Comparison of ENCODE assay signal across 36 cellular contexts in genomic region chr4:112900416-112900815, GRCh38.
"Had no signal": no experiment of that assay in that cellular context is flagged by ENCODE, and none has a peak within 500 bp of the region (broad histone marks: within the 10 kb centered on the region; RNA-seq: fewer than 3 reads in every experiment).

No MANE protein-coding gene starts in this region.

- H3K27me3 ChIP-seq: adrenal gland, MG63, SJSA1 had no signal

- H3K4me1 ChIP-seq: adrenal gland, SJSA1 had no signal

- H3K4me2 ChIP-seq: SK-N-SH had no signal

- H3K9ac ChIP-seq: SK-N-SH had no signal

- ATAC-seq: activated naive CD4-positive, alpha-beta T cell treated with anti-CD3 and anti-CD28 coated beads, Interleukin-2, amount 50 U/mL, for 72 hours; activated T-cell treated with anti-CD3 and anti-CD28 coated beads, Interleukin-2, amount 50 U/mL, for 4 hours; Panc1 had no signal

- H3K4me3 ChIP-seq: adrenal gland, MG63, SJSA1 had no signal

- FAIRE-seq: bronchial epithelial cell, TTC549 had no signal

- H3K27ac Mint-ChIP-seq: activated B cell treated with CpG ODN at 0.5 μM for 24 hours; activated CD4-positive, alpha-beta memory T cell treated with anti-CD3 and anti-CD28 coated beads for 36 hours; activated naive CD4-positive, alpha-beta T cell treated with anti-CD3 and anti-CD28 coated beads for 36 hours; activated naive CD4-positive, alpha-beta T cell treated with anti-CD3 and anti-CD28 coated beads, Interleukin-2, amount 50 U/mL, for 72 hours; activated T-helper 1 cell treated with anti-CD3 and anti-CD28 coated beads, Interleukin-12 subunit alpha, Interleukin-12 subunit beta, Interleukin-2, Interleukin-4 antibody, amounts not matched to agents 30 ng/mL and 10 ng/mL and 1 ng/mL, durations not matched to agents 14 hours and 24 hours and 36 hours; T-helper 1 cell treated with Interleukin-12 subunit alpha and Interleukin-12 subunit beta and Interleukin-4 antibody, amounts not matched to agents 30 μg/mL and 1 μg/mL, for 36 hours; T-helper 2 cell treated with Interferon-gamma antibody and Interleukin-4, amounts not matched to agents 5 μg/mL and 100 μg/mL, for 36 hours had no signal

- H3K9me3 Mint-ChIP-seq: activated B cell treated with CpG ODN at 0.5 μM for 24 hours; activated CD4-positive, alpha-beta memory T cell treated with anti-CD3 and anti-CD28 coated beads for 36 hours; activated naive CD4-positive, alpha-beta T cell treated with anti-CD3 and anti-CD28 coated beads for 36 hours; activated naive CD4-positive, alpha-beta T cell treated with anti-CD3 and anti-CD28 coated beads, Interleukin-2, amount 50 U/mL, for 72 hours; activated T-cell treated with anti-CD3 and anti-CD28 coated beads, Interleukin-2, amount 50 U/mL, for 4 hours; activated T-helper 1 cell treated with anti-CD3 and anti-CD28 coated beads, Interleukin-12 subunit alpha, Interleukin-12 subunit beta, Interleukin-2, Interleukin-4 antibody, amounts not matched to agents 30 ng/mL and 10 ng/mL and 1 ng/mL, durations not matched to agents 14 hours and 24 hours and 36 hours; T-helper 1 cell treated with Interleukin-12 subunit alpha and Interleukin-12 subunit beta and Interleukin-4 antibody, amounts not matched to agents 30 μg/mL and 1 μg/mL, for 36 hours; T-helper 2 cell treated with Interferon-gamma antibody and Interleukin-4, amounts not matched to agents 5 μg/mL and 100 μg/mL, for 36 hours had no signal

- H3K27ac ChIP-seq: adrenal gland, SJSA1 had no signal

- H3K36me3 ChIP-seq: adrenal gland, MG63, SJSA1 had no signal

- H3K9me3 ChIP-seq: adrenal gland, MG63, SJSA1, SK-N-SH had no signal

- H3K36me3 Mint-ChIP-seq: activated CD4-positive, alpha-beta memory T cell treated with anti-CD3 and anti-CD28 coated beads for 36 hours; activated naive CD4-positive, alpha-beta T cell treated with anti-CD3 and anti-CD28 coated beads, Interleukin-2, amount 50 U/mL, for 72 hours had no signal

- H3K4me3 Mint-ChIP-seq: activated B cell treated with CpG ODN at 0.5 μM for 24 hours; activated CD4-positive, alpha-beta memory T cell treated with anti-CD3 and anti-CD28 coated beads for 36 hours; activated naive CD4-positive, alpha-beta T cell treated with anti-CD3 and anti-CD28 coated beads for 36 hours; activated T-cell treated with anti-CD3 and anti-CD28 coated beads, Interleukin-2, amount 50 U/mL, for 4 hours; activated T-helper 1 cell treated with anti-CD3 and anti-CD28 coated beads, Interleukin-12 subunit alpha, Interleukin-12 subunit beta, Interleukin-2, Interleukin-4 antibody, amounts not matched to agents 30 ng/mL and 10 ng/mL and 1 ng/mL, durations not matched to agents 14 hours and 24 hours and 36 hours; brain; T-helper 1 cell treated with Interleukin-12 subunit alpha and Interleukin-12 subunit beta and Interleukin-4 antibody, amounts not matched to agents 30 μg/mL and 1 μg/mL, for 36 hours; T-helper 2 cell treated with Interferon-gamma antibody and Interleukin-4, amounts not matched to agents 5 μg/mL and 100 μg/mL, for 36 hours had no signal

- DNase-seq: activated B cell treated with CpG ODN at 0.5 μM for 24 hours; activated CD4-positive, alpha-beta memory T cell treated with anti-CD3 and anti-CD28 coated beads for 36 hours; activated CD4-positive, alpha-beta T cell treated with anti-CD3 and anti-CD28 coated beads for 4 hours; activated CD4-positive, alpha-beta T cell treated with anti-CD3 and anti-CD28 coated beads, Interleukin-2, amount 50 U/mL, for 1 hour; activated CD4-positive, CD25-positive, alpha-beta regulatory T cell treated with anti-CD3 and anti-CD28 coated beads, Interleukin-2, amount 50 U/mL, for 72 hours; activated CD8-positive, alpha-beta memory T cell treated with anti-CD3 and anti-CD28 coated beads, Interleukin-2, amount 50 U/mL, for 4 hours; activated gamma-delta T cell treated with Interleukin-2 at 50 U/mL for 16 hours; activated naive CD4-positive, alpha-beta T cell treated with anti-CD3 and anti-CD28 coated beads for 36 hours; activated T-cell treated with anti-CD3 and anti-CD28 coated beads for 4 hours; activated T-cell treated with anti-CD3 and anti-CD28 coated beads, Interleukin-2, amount 50 U/mL, for 4 hours; adrenal gland; anterior cingulate cortex; caudate nucleus; cerebellar nuclear complex; Kasumi-1; KG1; MG63; MV-4-11; NCI-H1092; NCI-H1436 treated with DMSO at 0.1 percent for 48 hours; NCI-H1694 treated with DMSO at 0.1 percent for 48 hours; NCI-H2029; NCI-H345; NCI-H526 treated with DMSO at 0.1 percent for 48 hours; NCI-H774; SHP77; SK-N-SH had no signal

- H3K4me1 Mint-ChIP-seq: activated B cell treated with CpG ODN at 0.5 μM for 24 hours had no signal
